Comparison of ENCODE assay signal across 25 cellular contexts in the genomic region with DNA sequence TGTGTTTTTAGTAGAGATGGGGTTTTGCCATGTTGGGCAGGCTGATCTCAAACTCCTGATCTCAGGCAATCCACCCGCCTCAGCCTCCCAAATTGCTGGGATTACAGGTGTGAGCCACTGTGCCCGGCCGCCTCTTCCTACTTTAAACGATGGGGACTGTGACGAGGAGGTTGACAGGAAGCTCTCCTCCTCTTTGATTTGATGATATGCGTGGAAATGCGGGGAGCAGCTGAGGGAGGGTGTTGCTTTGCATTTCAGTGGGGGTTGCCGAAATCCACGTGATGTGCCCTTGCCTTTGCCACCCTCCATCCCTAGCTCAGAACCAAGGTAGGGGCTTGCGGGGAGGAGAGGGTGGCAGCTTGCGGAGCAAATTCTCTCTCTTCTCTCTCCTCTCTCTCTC.
"Had no signal": no experiment of that assay in that cellular context is flagged by ENCODE, and none has a peak within 500 bp of the region (broad histone marks: within the 10 kb centered on the region; RNA-seq: fewer than 3 reads in every experiment).

No MANE protein-coding gene starts in this region.

- H3K27ac ChIP-seq: neural progenitor cell, ovary, parathyroid adenoma, prostate gland, right lobe of liver, sigmoid colon, suprapubic skin, testis, tibial artery, transverse colon, upper lobe of right lung, uterus had no signal

- H3K4me1 ChIP-seq: parathyroid adenoma, prostate gland, right lobe of liver, sigmoid colon, suprapubic skin, testis, tibial artery, transverse colon, upper lobe of right lung, uterus had no signal

- H3K4me3 ChIP-seq: neural progenitor cell, ovary, prostate gland, right lobe of liver, sigmoid colon, suprapubic skin, testis, tibial artery, transverse colon, upper lobe of right lung, uterus had no signal

- DNase-seq: naive thymus-derived CD4-positive, alpha-beta T cell; natural killer cell; occipital lobe; ovary; right cardiac atrium; right lobe of liver; sigmoid colon; small intestine; stimulated activated CD4-positive, alpha-beta T cell treated with anti-CD3 and anti-CD28 coated beads, Interleukin-15, amount 100 ng/mL, for 24 hours; stimulated activated CD4-positive, alpha-beta T cell treated with anti-CD3 and anti-CD28 coated beads, Interleukin-4, amount 100 ng/mL, for 1 hour; stimulated activated CD4-positive, alpha-beta T cell treated with anti-CD3 and anti-CD28 coated beads, Interleukin-4, amount 100 ng/mL, for 4 hours; stimulated activated CD8-positive, alpha-beta memory T cell treated with anti-CD3 and anti-CD28 coated beads, Interleukin-4, amount 100 ng/mL, for 48 hours; stimulated activated naive CD4-positive, alpha-beta T cell; stimulated activated naive CD8-positive, alpha-beta T cell treated with anti-CD3 and anti-CD28 coated beads, Interleukin-15, amount 100 ng/mL, for 72 hours; stimulated activated naive CD8-positive, alpha-beta T cell treated with anti-CD3 and anti-CD28 coated beads, Interleukin-15, Interleukin-2, amounts not matched to agents 100 U/mL and 50 U/mL, for 24 hours; substantia nigra; testis; tibial artery; transverse colon; upper lobe of right lung; uterus had no signal

- H3K9me3 ChIP-seq: ovary, prostate gland, right lobe of liver, sigmoid colon, suprapubic skin, testis, tibial artery, transverse colon, upper lobe of right lung, uterus had no signal

- H3K36me3 ChIP-seq: neural progenitor cell, ovary, prostate gland, right lobe of liver, sigmoid colon, suprapubic skin, tibial artery, transverse colon, upper lobe of right lung, uterus had no signal

- H3K9ac ChIP-seq: neural progenitor cell, parathyroid adenoma had no signal

- H3K27me3 ChIP-seq: neural progenitor cell, ovary, right lobe of liver, testis, transverse colon, uterus had no signal

- H3K4me2 ChIP-seq: neural progenitor cell had no signal
